ENCODE assay signal across 8 cellular contexts in genomic region chr13:50387124-50387581, GRCh38.
DNase-seq lines count a peak whose midpoint lies in the region; ATAC-seq and TF ChIP-seq lines count a peak whose summit lies in the region.

No MANE protein-coding gene starts in this region.

- no peaks in the 10 kb centered on the region for H3K36me3 ChIP-seq in thoracic aorta

- peaks cover 0 to 16% of the 10 kb centered on the region in 2 donors for H3K4me1 ChIP-seq in thoracic aorta (ENCODE audit: control insufficient read depth in 1 of 2, low read depth in 2 of 2)

- in situ Hi-C loops in KBM-7 (cut with MboI; ENCODE audit: low pct_unique_long_range_greater_than_20kb, low sequenced_read_pairs), result no loop called here
- in situ Hi-C loops in SK-MEL-5 (cut with HindIII; ENCODE audit: low pct_unique_long_range_greater_than_20kb, low sequenced_read_pairs), result no loop called here

- peak; percentile 11 for TF ChIP-seq CTCF in thoracic aorta (IDR thresholded peaks at IDR 0.05)

- peak overlapping the region; percentile 31 for H3K4me3 ChIP-seq in thoracic aorta

- DNase-seq in CD1c-positive myeloid dendritic cell (ENCODE audit: extremely low spot score) (peak; percentile 13), KBM-7 (peak; percentile 32), SK-MEL-5 (ENCODE audit: low read depth, low spot score) (peak; percentile 45), ecto neural progenitor cell (ENCODE audit: low spot score) (peak; percentile 69), medulla oblongata (ENCODE audit: extremely low spot score) (peak; percentile 61), thoracic aorta (ENCODE audit: low spot score) (no peak), KG1 (lab: John Stamatoyannopoulos, UW) (no peak), NCI-H345 (lab: John Stamatoyannopoulos, UW) (no peak)

- H3K27ac ChIP-seq in thoracic aorta, result peak overlapping the region; percentile 53 to 69

- H3K27me3 ChIP-seq in thoracic aorta (replicated peaks; ENCODE audit: insufficient read depth), result no peaks in the 10 kb centered on the region

- no peaks in the 10 kb centered on the region for H3K9me3 ChIP-seq in thoracic aorta

- ATAC-seq in thoracic aorta (ENCODE audit: insufficient number of reproducible peaks, low FRiP score, low read depth), result peak; percentile 21

Comparison
In these comparisons a context has a peak if more than half of its experiments do, and no peak if none do; other contexts are left out.
1. DNase-seq: peak in CD1c-positive myeloid dendritic cell (single experiment), KBM-7 (single experiment), SK-MEL-5 (single experiment), ecto neural progenitor cell (single experiment) and medulla oblongata (single experiment); none in thoracic aorta (single experiment), KG1 (single experiment) and NCI-H345 (single experiment).